Comparison of ENCODE assay signal across 8 cellular contexts in genomic region chr17:67994827-67995567, GRCh38. TPM values are rescaled to one million over a fixed set of nuclear protein-coding genes. Genes with fewer than 3 reads are reported as not detected.
DNase-seq lines count a peak whose midpoint lies in the region; ATAC-seq and TF ChIP-seq lines count a peak whose summit lies in the region.

No MANE protein-coding gene starts in this region.

- peaks cover 7% of the 10 kb centered on the region for H3K4me1 ChIP-seq in BE2C
- H3K4me1 ChIP-seq in foreskin keratinocyte, result peaks cover 7% of the 10 kb centered on the region
- peaks cover 8% of the 10 kb centered on the region for H3K4me1 ChIP-seq in ovary (ENCODE audit: insufficient read depth)

- H3K9me3 ChIP-seq in BE2C (no peaks in the 10 kb centered on the region), ovary (no peaks in the 10 kb centered on the region)

- ATAC-seq in foreskin keratinocyte (peak; percentile 35), HG03135 (IDR thresholded peaks at IDR 0.05; ENCODE audit: unreplicated experiment) (no peak), HG03342 (IDR thresholded peaks at IDR 0.05; ENCODE audit: unreplicated experiment) (no peak)

- TF ChIP-seq POLR2A in ovary (IDR thresholded peaks at IDR 0.05), result no peak

- no peaks in the 10 kb centered on the region for H3K27me3 ChIP-seq in BE2C
- H3K27me3 ChIP-seq in foreskin keratinocyte, result peaks cover 4% of the 10 kb centered on the region
- H3K27me3 ChIP-seq in ovary, result no peaks in the 10 kb centered on the region

- intact Hi-C loops in ovary (cut with DNase I), result no loop called here

- H3K27ac ChIP-seq in foreskin keratinocyte, result no peak overlapping the region
- no peak overlapping the region for H3K27ac ChIP-seq in ovary

- H3K4me3 ChIP-seq in BE2C (ENCODE audit: low read depth, low read length) (peak overlapping the region; percentile 79), WI38 (ENCODE audit: low read depth, low read length) (peak overlapping the region; percentile 55), ovary (peak overlapping the region; percentile 43)

- WGBS in ovary, 3 donors, result 18 to 23% (median 19%) methylated on average over 9 of the region's 9 CpGs

- no peak for TF ChIP-seq EP300 in ovary (IDR thresholded peaks at IDR 0.05)

- no peak for TF ChIP-seq CTCF in BE2C (IDR thresholded peaks at IDR 0.05; ENCODE audit: low read depth, low read length)
- TF ChIP-seq CTCF in WI38 (IDR thresholded peaks at IDR 0.05; ENCODE audit: low read depth, low read length), result no peak
- TF ChIP-seq CTCF in foreskin keratinocyte (conservative IDR thresholded peaks at IDR 0.05), result no peak
- no peak for TF ChIP-seq CTCF in ovary (IDR thresholded peaks at IDR 0.05)

- H3K36me3 ChIP-seq in BE2C, result no peaks in the 10 kb centered on the region
- no peaks in the 10 kb centered on the region for H3K36me3 ChIP-seq in ovary

- no peak for DNase-seq in BE2C
- DNase-seq in HK-2 (ENCODE audit: unreplicated experiment), result peak; percentile 7
- peak; percentile 54 to 75 for DNase-seq in foreskin keratinocyte
- peak in 1 of 5 donors; percentile 31 for DNase-seq in ovary
- no peak for DNase-seq in NCI-H82 treated with DMSO at 0.1 percent for 48 hours (lab: John Stamatoyannopoulos, UW; ENCODE audit: unreplicated experiment)

RNA-seq across cellular contexts. Expression of gene C17orf58, which starts 1.3 kb away (rescaled TPM):
- polyA plus RNA-seq in BE2C (2012; ENCODE audit: insufficient read depth, insufficient read length, low read depth), result 10.9 TPM
- total RNA-seq in foreskin keratinocyte (5.8 and 6.2 TPM in 2 replicates), ovary (10 to 100 TPM in 1 of 7 donors, 1 to 10 TPM in 6; 4.2 to 12.2 (median 6.5) TPM)
- polyA plus RNA-seq in foreskin keratinocyte (4.5 and 4.9 TPM in 2 replicates), ovary (10 to 100 TPM in 1 of 2 donors, 1 to 10 TPM in 1; 6.7 to 16.2 TPM)

RNA-seq across cellular contexts. Expression of gene KPNA2, which starts 40.5 kb away (rescaled TPM):
- polyA plus RNA-seq in BE2C (2012; ENCODE audit: insufficient read depth, insufficient read length, low read depth), result 95.7 TPM
- 268 and 347 TPM in 2 replicates for total RNA-seq in foreskin keratinocyte
- 214 and 297 TPM in 2 replicates for polyA plus RNA-seq in foreskin keratinocyte
- 10 to 100 TPM in 6 of 7 donors, 1 to 10 TPM in 1; 4.3 to 18.0 (median 12.1) TPM for total RNA-seq in ovary
- polyA plus RNA-seq in ovary, result 10 to 100 TPM in 1 of 2 donors, 1 to 10 TPM in 1; 6.0 to 24.3 TPM

Comparison
In these comparisons a context has a peak if more than half of its experiments do, and no peak if none do; other contexts are left out.
1. DNase-seq: peak in HK-2 (single experiment) and foreskin keratinocyte (2 of 2); none in BE2C (single experiment) and NCI-H82 treated with DMSO at 0.1 percent for 48 hours (single experiment).
2. RNA of gene KPNA2, which starts 40.5 kb away (total RNA-seq): 268 to 347 TPM in foreskin keratinocyte; 4.3 to 18.0 TPM in ovary; every median in the first group is over 10 times any median in the second.
3. Peak in every context shown above with its lines, with median percentiles within 50 percentile points of each other: H3K4me3 ChIP-seq.